39 cellular contexts compared by ENCODE assay signal in genomic region chr20:25480156-25480555, GRCh38.
"Had no signal": no experiment of that assay in that cellular context is flagged by ENCODE, and none has a peak within 500 bp of the region (broad histone marks: within the 10 kb centered on the region; RNA-seq: fewer than 3 reads in every experiment).

No MANE protein-coding gene starts in this region.

- H3K9me3 ChIP-seq: adrenal gland, ascending aorta, colonic mucosa had no signal

- ATAC-seq: activated CD4-positive, alpha-beta T cell treated with anti-CD3 and anti-CD28 coated beads for 36 hours; activated CD4-positive, CD25-positive, alpha-beta regulatory T cell treated with anti-CD3 and anti-CD28 coated beads, Interleukin-2, amount 50 U/mL, for 24 hours; activated CD8-positive, alpha-beta T cell treated with anti-CD3 and anti-CD28 coated beads for 36 hours; activated naive CD4-positive, alpha-beta T cell treated with anti-CD3 and anti-CD28 coated beads, Interleukin-2, amount 50 U/mL, for 72 hours; activated T-cell treated with anti-CD3 and anti-CD28 coated beads, Interleukin-2, amount 50 U/mL, for 4 hours; activated T-cell treated with anti-CD3 and anti-CD28 coated beads, Interleukin-2, amount 50 U/mL, for 72 hours; activated T-helper 17 cell treated with anti-CD3 and anti-CD28 coated beads, Interleukin-2, amount 50 U/mL, for 72 hours had no signal

- H3K27ac Mint-ChIP-seq: activated B cell treated with CpG ODN at 0.5 μM for 24 hours; activated CD4-positive, alpha-beta memory T cell treated with anti-CD3 and anti-CD28 coated beads for 36 hours; activated CD4-positive, alpha-beta T cell treated with anti-CD3 and anti-CD28 coated beads for 36 hours; activated CD4-positive, alpha-beta T cell treated with anti-CD3 and anti-CD28 coated beads, Interleukin-2, amount 10 ng/mL, durations not matched to agents 24 days and 14 days; activated CD8-positive, alpha-beta T cell treated with anti-CD3 and anti-CD28 coated beads for 36 hours; activated naive CD4-positive, alpha-beta T cell treated with anti-CD3 and anti-CD28 coated beads for 36 hours; activated naive CD8-positive, alpha-beta T cell treated with anti-CD3 and anti-CD28 coated beads for 36 hours; activated T-cell treated with anti-CD3 and anti-CD28 coated beads, Interleukin-2, amount 50 U/mL, for 72 hours; activated T-helper 1 cell treated with anti-CD3 and anti-CD28 coated beads, Interleukin-12 subunit alpha, Interleukin-12 subunit beta, Interleukin-2, Interleukin-4 antibody, amounts not matched to agents 30 ng/mL and 10 ng/mL and 1 ng/mL, durations not matched to agents 14 hours and 24 hours and 36 hours; activated T-helper 17 cell treated with anti-CD3 and anti-CD28 coated beads, Interleukin-2, amount 50 U/mL, for 72 hours; brain; T-helper 1 cell treated with Interleukin-12 subunit alpha and Interleukin-12 subunit beta and Interleukin-4 antibody, amounts not matched to agents 30 μg/mL and 1 μg/mL, for 36 hours; T-helper 2 cell treated with Interferon-gamma antibody and Interleukin-4, amounts not matched to agents 5 μg/mL and 100 μg/mL, for 36 hours had no signal

- H3K4me1 Mint-ChIP-seq: brain had no signal

- H3K4me3 ChIP-seq: adrenal gland, ascending aorta, cardiac muscle cell, colonic mucosa had no signal

- H3K27me3 Mint-ChIP-seq: activated B cell treated with CpG ODN at 0.5 μM for 24 hours; activated CD4-positive, alpha-beta memory T cell treated with anti-CD3 and anti-CD28 coated beads for 36 hours; activated CD4-positive, alpha-beta T cell treated with anti-CD3 and anti-CD28 coated beads for 36 hours; activated CD4-positive, alpha-beta T cell treated with anti-CD3 and anti-CD28 coated beads, Interleukin-2, amount 10 ng/mL, durations not matched to agents 24 days and 14 days; activated CD8-positive, alpha-beta T cell treated with anti-CD3 and anti-CD28 coated beads for 36 hours; activated naive CD8-positive, alpha-beta T cell treated with anti-CD3 and anti-CD28 coated beads for 36 hours; activated T-helper 17 cell treated with anti-CD3 and anti-CD28 coated beads, Interleukin-2, amount 50 U/mL, for 72 hours; brain had no signal

- FAIRE-seq: bronchial epithelial cell, TTC549 had no signal

- H3K27me3 ChIP-seq: adrenal gland, ascending aorta, cardiac muscle cell, colonic mucosa had no signal

- H3K27ac ChIP-seq: adrenal gland, ascending aorta, cardiac muscle cell, colonic mucosa, VCaP had no signal

- H3K4me3 Mint-ChIP-seq: activated B cell treated with CpG ODN at 0.5 μM for 24 hours; activated CD4-positive, alpha-beta memory T cell treated with anti-CD3 and anti-CD28 coated beads for 36 hours; activated CD4-positive, alpha-beta T cell treated with anti-CD3 and anti-CD28 coated beads for 36 hours; activated CD4-positive, alpha-beta T cell treated with anti-CD3 and anti-CD28 coated beads, Interleukin-2, amount 10 ng/mL, durations not matched to agents 24 days and 14 days; activated CD8-positive, alpha-beta T cell treated with anti-CD3 and anti-CD28 coated beads for 36 hours; activated naive CD4-positive, alpha-beta T cell treated with anti-CD3 and anti-CD28 coated beads for 36 hours; activated naive CD8-positive, alpha-beta T cell treated with anti-CD3 and anti-CD28 coated beads for 36 hours; activated T-cell treated with anti-CD3 and anti-CD28 coated beads, Interleukin-2, amount 50 U/mL, for 4 hours; activated T-cell treated with anti-CD3 and anti-CD28 coated beads, Interleukin-2, amount 50 U/mL, for 72 hours; activated T-helper 1 cell treated with anti-CD3 and anti-CD28 coated beads, Interleukin-12 subunit alpha, Interleukin-12 subunit beta, Interleukin-2, Interleukin-4 antibody, amounts not matched to agents 30 ng/mL and 10 ng/mL and 1 ng/mL, durations not matched to agents 14 hours and 24 hours and 36 hours; activated T-helper 17 cell treated with anti-CD3 and anti-CD28 coated beads, Interleukin-2, amount 50 U/mL, for 72 hours; brain; central memory CD8-positive, alpha-beta T cell; T-helper 1 cell treated with Interleukin-12 subunit alpha and Interleukin-12 subunit beta and Interleukin-4 antibody, amounts not matched to agents 30 μg/mL and 1 μg/mL, for 36 hours; T-helper 2 cell treated with Interferon-gamma antibody and Interleukin-4, amounts not matched to agents 5 μg/mL and 100 μg/mL, for 36 hours had no signal

- H3K4me1 ChIP-seq: adrenal gland, ascending aorta, colonic mucosa had no signal

- H3K36me3 ChIP-seq: colonic mucosa had no signal

- H3K9me3 Mint-ChIP-seq: activated B cell treated with CpG ODN at 0.5 μM for 24 hours; activated CD4-positive, alpha-beta memory T cell treated with anti-CD3 and anti-CD28 coated beads for 36 hours; activated CD4-positive, alpha-beta T cell treated with anti-CD3 and anti-CD28 coated beads, Interleukin-2, amount 10 ng/mL, durations not matched to agents 24 days and 14 days; activated CD8-positive, alpha-beta T cell treated with anti-CD3 and anti-CD28 coated beads for 36 hours; activated naive CD4-positive, alpha-beta T cell treated with anti-CD3 and anti-CD28 coated beads for 36 hours; activated naive CD4-positive, alpha-beta T cell treated with anti-CD3 and anti-CD28 coated beads, Interleukin-2, amount 50 U/mL, for 72 hours; activated naive CD8-positive, alpha-beta T cell treated with anti-CD3 and anti-CD28 coated beads for 36 hours; activated T-cell treated with anti-CD3 and anti-CD28 coated beads, Interleukin-2, amount 50 U/mL, for 4 hours; activated T-cell treated with anti-CD3 and anti-CD28 coated beads, Interleukin-2, amount 50 U/mL, for 72 hours; activated T-helper 1 cell treated with anti-CD3 and anti-CD28 coated beads, Interleukin-12 subunit alpha, Interleukin-12 subunit beta, Interleukin-2, Interleukin-4 antibody, amounts not matched to agents 30 ng/mL and 10 ng/mL and 1 ng/mL, durations not matched to agents 14 hours and 24 hours and 36 hours; activated T-helper 17 cell treated with anti-CD3 and anti-CD28 coated beads, Interleukin-2, amount 50 U/mL, for 72 hours; brain; central memory CD8-positive, alpha-beta T cell; T-helper 1 cell treated with Interleukin-12 subunit alpha and Interleukin-12 subunit beta and Interleukin-4 antibody, amounts not matched to agents 30 μg/mL and 1 μg/mL, for 36 hours; T-helper 2 cell treated with Interferon-gamma antibody and Interleukin-4, amounts not matched to agents 5 μg/mL and 100 μg/mL, for 36 hours had no signal

- DNase-seq: activated B cell treated with CpG ODN at 0.5 μM for 24 hours; activated CD4-positive, alpha-beta memory T cell treated with anti-CD3 and anti-CD28 coated beads for 36 hours; activated CD4-positive, alpha-beta T cell treated with anti-CD3 and anti-CD28 coated beads for 1 hour; activated CD4-positive, alpha-beta T cell treated with anti-CD3 and anti-CD28 coated beads for 36 hours; activated CD4-positive, alpha-beta T cell treated with anti-CD3 and anti-CD28 coated beads, Interleukin-2, amount 10 ng/mL, durations not matched to agents 24 days and 14 days; activated CD4-positive, alpha-beta T cell treated with anti-CD3 and anti-CD28 coated beads, Interleukin-2, amount 50 U/mL, for 1 hour; activated CD4-positive, alpha-beta T cell treated with anti-CD3 and anti-CD28 coated beads, Interleukin-2, amount 50 U/mL, for 4 hours; activated CD8-positive, alpha-beta memory T cell treated with anti-CD3 and anti-CD28 coated beads, Interleukin-2, amount 50 U/mL, for 4 hours; activated CD8-positive, alpha-beta T cell treated with anti-CD3 and anti-CD28 coated beads for 36 hours; activated effector memory CD4-positive, alpha-beta T cell treated with anti-CD3 and anti-CD28 coated beads, Interleukin-2, amount 50 U/mL, for 16 hours; activated gamma-delta T cell treated with Interleukin-2 at 50 U/mL for 16 hours; activated naive CD4-positive, alpha-beta T cell; activated naive CD4-positive, alpha-beta T cell treated with anti-CD3 and anti-CD28 coated beads for 36 hours; activated naive CD4-positive, alpha-beta T cell treated with anti-CD3 and anti-CD28 coated beads, Interleukin-2, amount 50 U/mL, for 16 hours; activated naive CD8-positive, alpha-beta T cell treated with anti-CD3 and anti-CD28 coated beads for 36 hours; activated T-cell treated with anti-CD3 and anti-CD28 coated beads for 4 hours; activated T-cell treated with anti-CD3 and anti-CD28 coated beads, Interleukin-2, amount 50 U/mL, for 1 hour; activated T-cell treated with anti-CD3 and anti-CD28 coated beads, Interleukin-2, amount 50 U/mL, for 4 hours; activated T-cell treated with anti-CD3 and anti-CD28 coated beads, Interleukin-2, amount 50 U/mL, for 72 hours; adrenal gland; amniotic stem cell; anterior cingulate cortex; colonic mucosa; T-helper 1 cell; T-helper 2 cell; T-helper 9 cell had no signal

- H3K36me3 Mint-ChIP-seq: activated CD4-positive, alpha-beta memory T cell treated with anti-CD3 and anti-CD28 coated beads for 36 hours; activated naive CD4-positive, alpha-beta T cell treated with anti-CD3 and anti-CD28 coated beads, Interleukin-2, amount 50 U/mL, for 72 hours; activated naive CD8-positive, alpha-beta T cell treated with anti-CD3 and anti-CD28 coated beads for 36 hours had no signal
